ENCODE assay signal across 15 cellular contexts in the genomic region with DNA sequence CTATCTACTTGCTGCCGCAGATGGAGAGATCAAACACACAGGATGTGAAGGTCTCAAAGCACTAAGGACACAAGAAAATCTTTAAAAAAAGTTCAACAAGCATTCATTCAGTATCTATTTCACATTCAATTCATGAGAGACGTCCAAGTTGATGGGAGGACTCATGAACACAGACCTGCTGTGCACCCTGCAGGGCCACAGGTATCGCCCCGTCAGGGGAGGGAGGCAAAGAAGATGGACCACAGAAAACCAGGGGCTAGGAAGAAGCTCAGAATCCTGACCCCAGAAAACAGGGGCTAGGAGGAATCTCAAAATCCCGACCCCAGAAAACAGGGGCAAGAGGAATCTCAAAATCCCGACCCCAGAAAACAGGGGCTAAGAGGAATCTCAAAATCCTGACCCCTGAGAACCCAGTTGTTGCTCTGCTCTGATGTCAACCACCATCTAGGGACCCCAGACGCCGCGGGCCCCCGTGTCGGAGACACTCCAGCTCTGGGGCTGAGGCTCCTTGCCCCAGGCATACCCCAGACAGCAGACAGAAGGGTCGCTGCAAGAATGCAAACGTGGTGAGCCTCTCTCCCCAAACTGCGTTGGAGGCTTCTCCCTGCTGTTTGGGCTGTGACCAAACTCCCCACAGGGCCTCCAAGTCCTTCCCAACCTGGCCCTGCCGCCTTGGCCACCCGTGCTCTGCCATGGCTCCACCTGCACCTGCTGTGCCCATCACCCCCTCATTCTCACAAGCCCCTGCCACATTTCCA.
DNase-seq lines count a peak whose midpoint lies in the region; TF ChIP-seq lines count a peak whose summit lies in the region.
"Had no signal": no experiment of that assay in that cellular context is flagged by ENCODE, and none has a peak within 500 bp of the region (broad histone marks: within the 10 kb centered on the region; RNA-seq: fewer than 3 reads in every experiment).

No MANE protein-coding gene starts in this region.

- H3K4me1 Mint-ChIP-seq in nephron = peaks cover 44% of the 10 kb centered on the region
- H3K4me1 Mint-ChIP-seq in activated CD4-positive, alpha-beta memory T cell treated with anti-CD3 and anti-CD28 coated beads, Interleukin-2, amount 10 ng/mL, durations not matched to agents 7 days and 5 days = no peaks in the 10 kb centered on the region
- H3K4me1 Mint-ChIP-seq: activated CD8-positive, alpha-beta memory T cell treated with anti-CD3 and anti-CD28 coated beads, Interleukin-2, amount 10 ng/mL, durations not matched to agents 7 days and 5 days had no signal

- H3K27me3 ChIP-seq in adipocyte (replicated peaks; ENCODE audit: control insufficient read depth, insufficient read depth, low read length) (no peaks in the 10 kb centered on the region), esophagus muscularis mucosa (no peaks in the 10 kb centered on the region), stomach (no peaks in the 10 kb centered on the region)
- H3K27me3 ChIP-seq: SJCRH30 had no signal

- H3K4me3 Mint-ChIP-seq in nephron = no peak overlapping the region
- H3K4me3 Mint-ChIP-seq in activated CD4-positive, alpha-beta memory T cell treated with anti-CD3 and anti-CD28 coated beads, Interleukin-2, amount 10 ng/mL, durations not matched to agents 7 days and 5 days = no peak overlapping the region
- H3K4me3 Mint-ChIP-seq: activated CD8-positive, alpha-beta memory T cell treated with anti-CD3 and anti-CD28 coated beads, Interleukin-2, amount 10 ng/mL, durations not matched to agents 7 days and 5 days had no signal

- no peak for TF ChIP-seq EP300 in esophagus muscularis mucosa (IDR thresholded peaks at IDR 0.05)
- no peak for TF ChIP-seq EP300 in stomach (IDR thresholded peaks at IDR 0.05)

- DNase-seq in adipocyte (ENCODE audit: low read depth) (no peak), esophagus muscularis mucosa (ENCODE audit: extremely low spot score) (no peak), stomach (no peak), hepatic stellate cell (ENCODE audit: low spot score) (no peak), DMS114 treated with DMSO at 0.1 percent for 48 hours (lab: John Stamatoyannopoulos, UW; ENCODE audit: unreplicated experiment) (no peak), activated gamma-delta T cell (lab: John Stamatoyannopoulos, UW) (no peak)
- DNase-seq in activated CD4-positive, alpha-beta memory T cell treated with anti-CD3 and anti-CD28 coated beads, Interleukin-2, amount 10 ng/mL, durations not matched to agents 7 days and 5 days = no peak
- DNase-seq: activated CD8-positive, alpha-beta memory T cell treated with anti-CD3 and anti-CD28 coated beads, Interleukin-2, amount 10 ng/mL, durations not matched to agents 7 days and 5 days; cerebellar nuclear complex; KBM-7; NCI-H1930; SJCRH30; stimulated activated CD4-positive, alpha-beta T cell treated with anti-CD3 and anti-CD28 coated beads, Interleukin-4, amount 100 ng/mL, for 24 hours had no signal

- H3K9me3 Mint-ChIP-seq in nephron = no peaks in the 10 kb centered on the region
- no peaks in the 10 kb centered on the region for H3K9me3 Mint-ChIP-seq in activated CD4-positive, alpha-beta memory T cell treated with anti-CD3 and anti-CD28 coated beads, Interleukin-2, amount 10 ng/mL, durations not matched to agents 7 days and 5 days
- H3K9me3 Mint-ChIP-seq: activated T-helper 2 cell treated with anti-CD3 and anti-CD28 coated beads, Interferon-gamma antibody, Interleukin-2, Interleukin-4, amounts not matched to agents 10 μg/mL and 5 μg/mL and 100 μg/mL, durations not matched to agents 14 hours and 24 hours and 36 hours had no signal

- H3K27ac Mint-ChIP-seq in nephron = peak overlapping the region in 2 of 3 experiments; percentile 12 to 38
- H3K27ac Mint-ChIP-seq in activated CD4-positive, alpha-beta memory T cell treated with anti-CD3 and anti-CD28 coated beads, Interleukin-2, amount 10 ng/mL, durations not matched to agents 7 days and 5 days = no peak overlapping the region
- H3K27ac Mint-ChIP-seq: activated CD8-positive, alpha-beta memory T cell treated with anti-CD3 and anti-CD28 coated beads, Interleukin-2, amount 10 ng/mL, durations not matched to agents 7 days and 5 days; activated T-helper 2 cell treated with anti-CD3 and anti-CD28 coated beads, Interferon-gamma antibody, Interleukin-2, Interleukin-4, amounts not matched to agents 10 μg/mL and 5 μg/mL and 100 μg/mL, durations not matched to agents 14 hours and 24 hours and 36 hours had no signal

- CTCF ChIA-PET in activated CD4-positive, alpha-beta memory T cell treated with anti-CD3 and anti-CD28 coated beads, Interleukin-2, amount 10 ng/mL, durations not matched to agents 7 days and 5 days (lab: Charles Lee) = no interaction called here

- H3K4me1 ChIP-seq in adipocyte (ENCODE audit: control insufficient read depth, insufficient read depth, low read length) (peaks cover 29% of the 10 kb centered on the region), esophagus muscularis mucosa (peaks cover 50 to 80% (median 72%) of the 10 kb centered on the region in 4 donors), stomach (peaks cover 5 to 44% (median 16%) of the 10 kb centered on the region in 4 donors)
- H3K4me1 ChIP-seq: SJCRH30 had no signal

- no peaks in the 10 kb centered on the region for H3K36me3 Mint-ChIP-seq in nephron (ENCODE audit: low read depth)
- no peaks in the 10 kb centered on the region for H3K36me3 Mint-ChIP-seq in activated CD4-positive, alpha-beta memory T cell treated with anti-CD3 and anti-CD28 coated beads, Interleukin-2, amount 10 ng/mL, durations not matched to agents 7 days and 5 days (ENCODE audit: low read depth)
- H3K36me3 Mint-ChIP-seq: activated CD8-positive, alpha-beta memory T cell treated with anti-CD3 and anti-CD28 coated beads, Interleukin-2, amount 10 ng/mL, durations not matched to agents 7 days and 5 days had no signal

- TF ChIP-seq CTCF in esophagus muscularis mucosa (IDR thresholded peaks at IDR 0.05) (no peak), nephron (IDR thresholded peaks at IDR 0.05; ENCODE audit: unreplicated experiment in 3 of 3) (no peak), stomach (IDR thresholded peaks at IDR 0.05) (no peak)

- H3K36me3 ChIP-seq in adipocyte (ENCODE audit: control insufficient read depth, insufficient read depth, low read length, severe bottlenecking) = no peaks in the 10 kb centered on the region
- H3K36me3 ChIP-seq in esophagus muscularis mucosa = no peaks in the 10 kb centered on the region
- H3K36me3 ChIP-seq in stomach = no peaks in the 10 kb centered on the region
- H3K36me3 ChIP-seq: SJCRH30 had no signal

- no peaks in the 10 kb centered on the region for H3K9me3 ChIP-seq in adipocyte (ENCODE audit: control insufficient read depth, low read length)
- H3K9me3 ChIP-seq in esophagus muscularis mucosa = no peaks in the 10 kb centered on the region
- H3K9me3 ChIP-seq in stomach = no peaks in the 10 kb centered on the region
- H3K9me3 ChIP-seq: SJCRH30 had no signal

- peak overlapping the region; percentile 80 for H3K9ac ChIP-seq in adipocyte (ENCODE audit: low read length)

- intact Hi-C loops in esophagus muscularis mucosa (cut with DNase I) (loop anchor here (5.0 kb wide), 1 partner anchor 35 kb away; no protein-coding TSS in a partner anchor), stomach (cut with DNase I; ENCODE audit: low total_unique reads) (no loop called here)

- H3K27ac ChIP-seq in esophagus muscularis mucosa (replicated peaks in 1 of 4) = peak overlapping the region; percentile 86 to 93 (median 90)
- peak overlapping the region in 4 of 5 donors; percentile 68 to 90 (median 77) for H3K27ac ChIP-seq in stomach
- H3K27ac ChIP-seq: SJCRH30 had no signal

- TF ChIP-seq POLR2A in esophagus muscularis mucosa (IDR thresholded peaks at IDR 0.05; ENCODE audit: low read depth) (no peak), stomach (IDR thresholded peaks at IDR 0.05) (no peak)

- WGBS in esophagus muscularis mucosa = 68% methylated on average over 14 of the region's 16 CpGs
- 84 to 90% (median 88%) methylated on average over 16 of the region's 16 CpGs for WGBS in stomach, 5 donors

- peak overlapping the region; percentile 66 for H3K4me3 ChIP-seq in adipocyte (ENCODE audit: low read length)
- H3K4me3 ChIP-seq in esophagus muscularis mucosa = peak overlapping the region; percentile 5 to 40 (median 22)
- H3K4me3 ChIP-seq in stomach = peak overlapping the region in 1 of 4 donors; percentile 8
- H3K4me3 ChIP-seq: SJCRH30 had no signal

- POLR2A ChIA-PET in activated CD4-positive, alpha-beta memory T cell treated with anti-CD3 and anti-CD28 coated beads, Interleukin-2, amount 10 ng/mL, durations not matched to agents 7 days and 5 days (lab: Charles Lee) = no interaction called here

- H3K27me3 Mint-ChIP-seq in nephron (ENCODE audit: low read depth) = no peaks in the 10 kb centered on the region
- H3K27me3 Mint-ChIP-seq in activated CD4-positive, alpha-beta memory T cell treated with anti-CD3 and anti-CD28 coated beads, Interleukin-2, amount 10 ng/mL, durations not matched to agents 7 days and 5 days = peaks cover 2% of the 10 kb centered on the region
